17 cellular contexts compared by ENCODE assay signal in genomic region chr2:216501854-216502253, GRCh38. TPM values are rescaled to one million over a fixed set of nuclear protein-coding genes. Genes with fewer than 3 reads are reported as not detected.
DNase-seq lines count a peak whose midpoint lies in the region; ATAC-seq and TF ChIP-seq lines count a peak whose summit lies in the region.
"Had no signal": no experiment of that assay in that cellular context is flagged by ENCODE, and none has a peak within 500 bp of the region (broad histone marks: within the 10 kb centered on the region; RNA-seq: fewer than 3 reads in every experiment).

No MANE protein-coding gene starts in this region.

- H3K18ac ChIP-seq in H9 (ENCODE audit: insufficient read length, low read depth, low read length), result no peak overlapping the region

- H3K79me1 ChIP-seq in H9 (ENCODE audit: insufficient read depth, low read depth, low read length, poor library complexity, severe bottlenecking), result peaks cover 6% of the 10 kb centered on the region

- no peaks in the 10 kb centered on the region for H3K27me3 ChIP-seq in H9 (ENCODE audit: insufficient read depth, low read length)
- H3K27me3 ChIP-seq: gastrocnemius medialis had no signal

- CTCF ChIA-PET in activated CD4-positive, alpha-beta T cell treated with anti-CD3 and anti-CD28 coated beads for 36 hours (lab: Charles Lee), result no interaction called here

- H2BK20ac ChIP-seq in H9 (ENCODE audit: low read depth, low read length, poor library complexity, severe bottlenecking), result no peak overlapping the region

- no peak overlapping the region for H2BK15ac ChIP-seq in H9 (ENCODE audit: low read depth, low read length)

- H2BK5ac ChIP-seq in H9 (ENCODE audit: insufficient read length, low read length), result no peak overlapping the region

- no peaks in the 10 kb centered on the region for H3K27me3 Mint-ChIP-seq in activated CD4-positive, alpha-beta T cell treated with anti-CD3 and anti-CD28 coated beads for 36 hours
- no peaks in the 10 kb centered on the region for H3K27me3 Mint-ChIP-seq in H9 (ENCODE audit: low read depth)
- H3K27me3 Mint-ChIP-seq in activated naive CD8-positive, alpha-beta T cell treated with anti-CD3 and anti-CD28 coated beads for 36 hours, result no peaks in the 10 kb centered on the region

- no peak overlapping the region for H3K14ac ChIP-seq in H9 (ENCODE audit: insufficient read depth, low read length)

- H3K4ac ChIP-seq in H9 (ENCODE audit: low read depth, low read length), result no peak overlapping the region

- H3K36me3 Mint-ChIP-seq in activated CD4-positive, alpha-beta T cell treated with anti-CD3 and anti-CD28 coated beads for 36 hours (ENCODE audit: low read depth), result peaks cover 82% of the 10 kb centered on the region
- peaks cover 67 to 79% (median 76%) of the 10 kb centered on the region in 3 experiments for H3K36me3 Mint-ChIP-seq in H9 (ENCODE audit: insufficient read depth in 1 of 3, low read depth in 3 of 3)
- peaks cover 78% of the 10 kb centered on the region for H3K36me3 Mint-ChIP-seq in activated naive CD8-positive, alpha-beta T cell treated with anti-CD3 and anti-CD28 coated beads for 36 hours

- H3K79me2 ChIP-seq in H9 (ENCODE audit: insufficient read depth, low read length), result peaks cover 13% of the 10 kb centered on the region; the same call in 1 of the 2 replicates

- H4K8ac ChIP-seq in H9 (replicated peaks; ENCODE audit: insufficient read length, low read depth, low read length), result no peak overlapping the region

- intact Hi-C loops in activated CD4-positive, alpha-beta T cell treated with anti-CD3 and anti-CD28 coated beads for 36 hours (cut with DNase I, micrococcal nuclease), result loop anchor here in 1 of 2 experiments (5.0 kb wide), 1 partner anchor 390 kb away; no protein-coding TSS in a partner anchor
- intact Hi-C loops in mucosa of descending colon (cut with DNase I, micrococcal nuclease), result no loop called here

- H3K4me1 ChIP-seq in H9 (ENCODE audit: insufficient read depth, low read length) (peaks cover 3% of the 10 kb centered on the region; the same call in 1 of the 2 replicates), mucosa of descending colon (ENCODE audit: low read depth) (peaks cover 41% of the 10 kb centered on the region)

- no peak overlapping the region for H3K23ac ChIP-seq in H9 (ENCODE audit: insufficient read length, low read depth, low read length)

- no peak overlapping the region for H3K4me3 ChIP-seq in mucosa of descending colon
- H3K4me3 ChIP-seq: gastrocnemius medialis, lower lobe of right lung, thoracic aorta had no signal

- DNase-seq in activated CD4-positive, alpha-beta T cell treated with anti-CD3 and anti-CD28 coated beads for 36 hours, result no peak
- no peak for DNase-seq in activated CD4-positive, alpha-beta T cell treated with anti-CD3 and anti-CD28 coated beads for 4 hours
- DNase-seq in H9, result no peak
- no peak for DNase-seq in activated naive CD8-positive, alpha-beta T cell treated with anti-CD3 and anti-CD28 coated beads for 36 hours
- DNase-seq in mucosa of descending colon, result peak; percentile 47 to 50 (median 47)
- DNase-seq in amniotic stem cell (lab: John Stamatoyannopoulos, UW), result no peak
- no peak for DNase-seq in islet precursor cell
- DNase-seq in stimulated activated CD4-positive, alpha-beta T cell treated with anti-CD3 and anti-CD28 coated beads, Interleukin-4, amount 100 ng/mL, for 4 hours, result no peak
- DNase-seq: DMS79 treated with DMSO at 0.1 percent for 48 hours, gastrocnemius medialis, lower lobe of right lung, NCI-H2029 treated with DMSO at 0.1 percent for 48 hours, NCI-H526, PC-3, retina had no signal

- H3K9me3 Mint-ChIP-seq in activated CD4-positive, alpha-beta T cell treated with anti-CD3 and anti-CD28 coated beads for 36 hours (ENCODE audit: low read depth), result no peaks in the 10 kb centered on the region
- H3K9me3 Mint-ChIP-seq in H9, result peaks cover 1 to 3% of the 10 kb centered on the region in 2 experiments; a peak in 1 of 5 replicates
- peaks cover 2% of the 10 kb centered on the region for H3K9me3 Mint-ChIP-seq in activated naive CD8-positive, alpha-beta T cell treated with anti-CD3 and anti-CD28 coated beads for 36 hours
- H3K9me3 Mint-ChIP-seq: nephron had no signal

- H3K9me3 ChIP-seq in H9 (ENCODE audit: control insufficient read depth, low read depth, low read length) (no peaks in the 10 kb centered on the region), mucosa of descending colon (no peaks in the 10 kb centered on the region)
- H3K9me3 ChIP-seq: gastrocnemius medialis, lower lobe of right lung, thoracic aorta had no signal

- H3K23me2 ChIP-seq in H9 (ENCODE audit: insufficient read length, low read depth, low read length, poor library complexity, severe bottlenecking), result peaks cover 7% of the 10 kb centered on the region

- no peaks in the 10 kb centered on the region for H3K36me3 ChIP-seq in mucosa of descending colon (ENCODE audit: low read depth)

- H3K56ac ChIP-seq in H9 (ENCODE audit: insufficient read length, low read depth, low read length), result no peak overlapping the region

- no peak overlapping the region for H2BK12ac ChIP-seq in H9 (ENCODE audit: insufficient read length, low read depth, low read length)

- H3K4me2 ChIP-seq in H9 (ENCODE audit: insufficient read depth, insufficient read length, low read length), result no peak overlapping the region

- no CpG with 5 or more reads among the region's 8 CpGs for WGBS in H9 (ENCODE audit: extremely low coverage, insufficient read length, low lambda C conversion rate)

- peak overlapping the region; percentile 96 for H3K27ac Mint-ChIP-seq in activated CD4-positive, alpha-beta T cell treated with anti-CD3 and anti-CD28 coated beads for 36 hours
- peak overlapping the region in 1 of 3 experiments; percentile 98; a peak in 1 of 7 replicates for H3K27ac Mint-ChIP-seq in H9
- peak overlapping the region; percentile 98 for H3K27ac Mint-ChIP-seq in activated naive CD8-positive, alpha-beta T cell treated with anti-CD3 and anti-CD28 coated beads for 36 hours

- no peak overlapping the region for H4K5ac ChIP-seq in H9 (ENCODE audit: insufficient read length, low read depth, low read length)

- POLR2A ChIA-PET in activated CD4-positive, alpha-beta T cell treated with anti-CD3 and anti-CD28 coated beads for 36 hours (lab: Charles Lee), result interaction anchor here (1.0 kb wide), 1 partner anchor 279 kb away, joined by 3 read pairs; no protein-coding TSS in a partner anchor

- H4K91ac ChIP-seq in H9 (ENCODE audit: insufficient read length, low read depth, low read length), result no peak overlapping the region

- no peak overlapping the region for H3K27ac ChIP-seq in H9 (ENCODE audit: insufficient read length, low read depth, low read length)
- H3K27ac ChIP-seq: gastrocnemius medialis, lower lobe of right lung, thoracic aorta had no signal

- H3T11ph ChIP-seq in H9 (ENCODE audit: low read length), result no peak overlapping the region

- H2AFZ ChIP-seq in H9 (ENCODE audit: low read length), result no peak overlapping the region

- TF ChIP-seq CTCF in H9 (conservative IDR thresholded peaks at IDR 0.05) (no peak), mucosa of descending colon (IDR thresholded peaks at IDR 0.05) (no peak)

- peak overlapping the region; percentile 98 for H3K4me3 Mint-ChIP-seq in activated CD4-positive, alpha-beta T cell treated with anti-CD3 and anti-CD28 coated beads for 36 hours
- H3K4me3 Mint-ChIP-seq in H9, result peak overlapping the region; percentile 95 to 98; a peak in 2 of 5 replicates
- H3K4me3 Mint-ChIP-seq in activated naive CD8-positive, alpha-beta T cell treated with anti-CD3 and anti-CD28 coated beads for 36 hours, result peak overlapping the region; percentile 97

- H3K9ac ChIP-seq in H9 (ENCODE audit: extremely low read depth, insufficient read length, low read length), result no peak overlapping the region

- H3K4me1 Mint-ChIP-seq in activated CD4-positive, alpha-beta T cell treated with anti-CD3 and anti-CD28 coated beads for 36 hours, result peaks cover 56% of the 10 kb centered on the region
- H3K4me1 Mint-ChIP-seq in H9, result peaks cover 46 to 48% of the 10 kb centered on the region in 2 experiments
- peaks cover 61% of the 10 kb centered on the region for H3K4me1 Mint-ChIP-seq in activated naive CD8-positive, alpha-beta T cell treated with anti-CD3 and anti-CD28 coated beads for 36 hours

- no peak overlapping the region for H2BK120ac ChIP-seq in H9 (ENCODE audit: low read depth, low read length, poor library complexity, severe bottlenecking)

- no peaks in the 10 kb centered on the region for H4K20me1 ChIP-seq in H9 (ENCODE audit: control insufficient read depth, insufficient read depth, insufficient read length)

- ATAC-seq in activated CD4-positive, alpha-beta T cell treated with anti-CD3 and anti-CD28 coated beads for 36 hours, result no peak
- peak; percentile 28 for ATAC-seq in mucosa of descending colon
- ATAC-seq: gastrocnemius medialis, lower lobe of right lung, PC-3 had no signal

- no peak overlapping the region for H2AK5ac ChIP-seq in H9 (ENCODE audit: insufficient read length, low read length)

RNA-seq across cellular contexts. Expression of gene RPL37A, which starts 3.2 kb away (rescaled TPM):
- 1,000 to 10,000 TPM; 3,228 to 4,134 TPM for total RNA-seq in activated CD4-positive, alpha-beta T cell treated with anti-CD3 and anti-CD28 coated beads for 36 hours
- total RNA-seq in H9 (2021) (3,719 and 3,769 TPM in 2 replicates), mucosa of descending colon (1,000 to 10,000 TPM; 1,908 to 2,059 (median 1,949) TPM)
- 1,000 to 10,000 TPM; 3,900 to 3,940 TPM for total RNA-seq in activated naive CD8-positive, alpha-beta T cell treated with anti-CD3 and anti-CD28 coated beads for 36 hours

Comparison
In these comparisons a context has a peak if more than half of its experiments do, and no peak if none do; other contexts are left out.
1. DNase-seq: peak in mucosa of descending colon (3 of 3); none in activated CD4-positive, alpha-beta T cell treated with anti-CD3 and anti-CD28 coated beads for 36 hours (single experiment), activated CD4-positive, alpha-beta T cell treated with anti-CD3 and anti-CD28 coated beads for 4 hours (0 of 2), H9 (single experiment), activated naive CD8-positive, alpha-beta T cell treated with anti-CD3 and anti-CD28 coated beads for 36 hours (single experiment), amniotic stem cell (single experiment), islet precursor cell (single experiment) and stimulated activated CD4-positive, alpha-beta T cell treated with anti-CD3 and anti-CD28 coated beads, Interleukin-4, amount 100 ng/mL, for 4 hours (0 of 2).
2. Peak in every context shown above with its lines, with median percentiles within 50 percentile points of each other: H3K4me3 Mint-ChIP-seq.